ENCODE assay signal across 1 cellular context in genomic region chr15:98722209-98722608, GRCh38.
TF ChIP-seq lines count a peak whose summit lies in the region.

No MANE protein-coding gene starts in this region.

TF ChIP-seq in GM23338, 12 proteins besides CTCF, POLR2A, EP300 and RAD21 (continued from another document):
- TF ChIP-seq ETS1 (IDR thresholded peaks at IDR 0.05), result no peak
- TF ChIP-seq ZNF462 (CRISPR knock-in tag; IDR thresholded peaks at IDR 0.05), result no peak
- no peak for TF ChIP-seq REST (IDR thresholded peaks at IDR 0.05; ENCODE audit: unreplicated experiment)
- TF ChIP-seq JUNB (IDR thresholded peaks at IDR 0.05; ENCODE audit: unreplicated experiment), result no peak
- TF ChIP-seq ZNF114 (CRISPR knock-in tag; IDR thresholded peaks at IDR 0.05), result no peak
